Comparison of ENCODE assay signal across 8 cellular contexts in genomic region chr17:49556183-49556943, GRCh38. TPM values are rescaled to one million over a fixed set of nuclear protein-coding genes. Genes with fewer than 3 reads are reported as not detected.
DNase-seq lines count a peak whose midpoint lies in the region; ATAC-seq and TF ChIP-seq lines count a peak whose summit lies in the region.

No MANE protein-coding gene starts in this region.

- ATAC-seq in naive thymus-derived CD4-positive, alpha-beta T cell = peak; percentile 96
- no peak for ATAC-seq in HG03469 (IDR thresholded peaks at IDR 0.05; ENCODE audit: unreplicated experiment)

- no peak overlapping the region for H3K27ac ChIP-seq in OCI-LY3 (ENCODE audit: low read length)
- no peak overlapping the region for H3K27ac ChIP-seq in naive thymus-derived CD4-positive, alpha-beta T cell (ENCODE audit: low read depth, low read length)

- no peaks in the 10 kb centered on the region for H3K27me3 ChIP-seq in OCI-LY3 (ENCODE audit: low read depth, low read length)
- peaks cover 0 to 3% of the 10 kb centered on the region in 2 donors for H3K27me3 ChIP-seq in naive thymus-derived CD4-positive, alpha-beta T cell (ENCODE audit: control insufficient read depth in 2 of 2, insufficient read depth in 2 of 2, low read length in 2 of 2)

- CTCF ChIA-PET in naive thymus-derived CD4-positive, alpha-beta T cell (lab: Charles Lee) = interaction anchor here (0.5 to 4.6 kb wide), 28 partner anchors 9 to 1293 kb away, joined by 3 to 40 read pairs (median 4); partner anchors contain the start of gene PHB1

- no peaks in the 10 kb centered on the region for H3K36me3 Mint-ChIP-seq in naive thymus-derived CD4-positive, alpha-beta T cell

- no peaks in the 10 kb centered on the region for H3K36me3 ChIP-seq in OCI-LY3 (replicated peaks; ENCODE audit: low read depth, low read length)
- H3K36me3 ChIP-seq in naive thymus-derived CD4-positive, alpha-beta T cell (ENCODE audit: control insufficient read depth in 2 of 3, insufficient read depth in 3 of 3, low read length in 3 of 3) = no peaks in the 10 kb centered on the region

- DNase-seq in DMS53 (lab: John Stamatoyannopoulos, UW) = peak; percentile 89
- DNase-seq in HuH-7.5 (ENCODE audit: low spot score) = peak; percentile 88
- peak; percentile 85 for DNase-seq in activated CD8-positive, alpha-beta memory T cell treated with anti-CD3 and anti-CD28 coated beads, Interleukin-2, amount 50 U/mL, for 4 hours
- DNase-seq in epithelial cell of esophagus (ENCODE audit: low read depth) = peak; percentile 65
- DNase-seq in naive thymus-derived CD4-positive, alpha-beta T cell = peak; percentile 61 to 89 (median 81)
- DNase-seq in stimulated activated CD8-positive, alpha-beta memory T cell treated with anti-CD3 and anti-CD28 coated beads, Interleukin-7, amount 100 ng/mL, for 48 hours (ENCODE audit: extremely low read depth in 1 of 2, low read depth in 1 of 2) = peak; percentile 63 to 67

- H3K9ac ChIP-seq in OCI-LY3 (ENCODE audit: low read length) = peak overlapping the region; percentile 64

- TF ChIP-seq CTCF in OCI-LY3 (IDR thresholded peaks at IDR 0.05; ENCODE audit: low read depth, low read length) (peak; percentile 93), epithelial cell of esophagus (IDR thresholded peaks at IDR 0.05; ENCODE audit: insufficient read depth, low read depth, low read length, missing control alignments) (peak; percentile 91)

- H3K4me2 ChIP-seq in OCI-LY3 (ENCODE audit: low read length) = peak overlapping the region; percentile 96

- no peaks in the 10 kb centered on the region for H4K20me1 ChIP-seq in OCI-LY3 (ENCODE audit: insufficient read depth, low read length)

- H3K4me1 ChIP-seq in OCI-LY3 (ENCODE audit: low read length) = peaks cover 7% of the 10 kb centered on the region
- H3K4me1 ChIP-seq in naive thymus-derived CD4-positive, alpha-beta T cell (ENCODE audit: control insufficient read depth in 2 of 2, insufficient read depth in 2 of 2, low read length in 2 of 2) = peaks cover 0 to 3% of the 10 kb centered on the region in 2 donors

- H3K4me3 ChIP-seq in OCI-LY3 (ENCODE audit: low read length) = peak overlapping the region; percentile 68
- H3K4me3 ChIP-seq in epithelial cell of esophagus (ENCODE audit: low read length) = no peak overlapping the region
- no peak overlapping the region for H3K4me3 ChIP-seq in naive thymus-derived CD4-positive, alpha-beta T cell (ENCODE audit: low read length)

- H3K9me3 ChIP-seq in OCI-LY3 (ENCODE audit: insufficient read depth, low read length) = no peaks in the 10 kb centered on the region
- H3K9me3 ChIP-seq in naive thymus-derived CD4-positive, alpha-beta T cell (ENCODE audit: control insufficient read depth in 2 of 3, low read length in 3 of 3) = no peaks in the 10 kb centered on the region

- H3K9me3 Mint-ChIP-seq in naive thymus-derived CD4-positive, alpha-beta T cell = no peaks in the 10 kb centered on the region

- H3K27ac Mint-ChIP-seq in naive thymus-derived CD4-positive, alpha-beta T cell = no peak overlapping the region

- H3K79me2 ChIP-seq in OCI-LY3 (ENCODE audit: low read length) = no peaks in the 10 kb centered on the region

- peak overlapping the region in 1 of 10 donors; percentile 52 for H3K4me3 Mint-ChIP-seq in naive thymus-derived CD4-positive, alpha-beta T cell

- H3K27me3 Mint-ChIP-seq in naive thymus-derived CD4-positive, alpha-beta T cell = peaks cover 0 to 13% (median 5%) of the 10 kb centered on the region in 5 donors

- H3K4me1 Mint-ChIP-seq in naive thymus-derived CD4-positive, alpha-beta T cell = peaks cover 6 to 13% (median 10%) of the 10 kb centered on the region in 7 donors

- POLR2A ChIA-PET in naive thymus-derived CD4-positive, alpha-beta T cell (lab: Charles Lee) = interaction anchor here (0.7 to 2.0 kb wide), 3 partner anchors 60 to 561 kb away, joined by 3 to 5 read pairs (median 3); no protein-coding TSS in a partner anchor

- intact Hi-C loops in naive thymus-derived CD4-positive, alpha-beta T cell (cut with micrococcal nuclease) = loop anchor here (1.0 to 10.0 kb wide), 5 partner anchors 60 to 242 kb away; no protein-coding TSS in a partner anchor

- H2AFZ ChIP-seq in OCI-LY3 (ENCODE audit: low read depth, low read length) = peak overlapping the region; percentile 99

RNA-seq across cellular contexts. Expression of gene NXPH3, which starts 19.3 kb away (rescaled TPM):
- not detected for total RNA-seq in naive thymus-derived CD4-positive, alpha-beta T cell
- polyA plus RNA-seq in naive thymus-derived CD4-positive, alpha-beta T cell = not detected
